19 cellular contexts compared by ENCODE assay signal in genomic region chr3:64740232-64740631, GRCh38. TPM values are rescaled to one million over a fixed set of nuclear protein-coding genes. Genes with fewer than 3 reads are reported as not detected.
DNase-seq lines count a peak whose midpoint lies in the region; ATAC-seq, FAIRE-seq and TF ChIP-seq lines count a peak whose summit lies in the region.
"Had no signal": no experiment of that assay in that cellular context is flagged by ENCODE, and none has a peak within 500 bp of the region (broad histone marks: within the 10 kb centered on the region; RNA-seq: fewer than 3 reads in every experiment).

No MANE protein-coding gene starts in this region.

- no peak for FAIRE-seq in HepG2 (lab: Jason Lieb, UNC)
- FAIRE-seq: keratinocyte had no signal

- H3K79me2 ChIP-seq in HepG2 (ENCODE audit: insufficient read depth, low read length), result no peaks in the 10 kb centered on the region

- no peak overlapping the region for H3K27ac Mint-ChIP-seq in stimulated activated naive CD8-positive, alpha-beta T cell treated with anti-CD3 and anti-CD28 coated beads, Interleukin-15, amount 100 ng/mL, for 72 hours
- H3K27ac Mint-ChIP-seq: activated T-helper 1 cell treated with anti-CD3 and anti-CD28 coated beads, Interleukin-12 subunit alpha, Interleukin-12 subunit beta, Interleukin-2, Interleukin-4 antibody, amounts not matched to agents 30 ng/mL and 10 ng/mL and 1 ng/mL, durations not matched to agents 14 hours and 24 hours and 36 hours; natural killer cell treated with Interleukin-12 subunit alpha and Interleukin-12 subunit beta and Interleukin-15 and Interleukin-18, amount 100 ng/mL, for 72 hours had no signal

- no peak overlapping the region for H3K4me2 ChIP-seq in HepG2 (ENCODE audit: low read depth, low read length)

- H3K4me3 ChIP-seq in HepG2 (replicated peaks in 1 of 3; ENCODE audit: insufficient read depth in 1 of 3, low read depth in 2 of 3, low read length in 3 of 3) (no peak overlapping the region), right lobe of liver (no peak overlapping the region)
- H3K4me3 ChIP-seq: upper lobe of left lung had no signal

- WGBS in HepG2 (ENCODE audit: low lambda C conversion rate), result 0% methylated on average over 3 of the region's 5 CpGs
- WGBS in right lobe of liver (ENCODE audit: insufficient coverage, low coverage, low lambda C conversion rate, missing lambda C conversion rate), result 59% methylated on average over 5 of the region's 5 CpGs

- H3K36me3 ChIP-seq in HepG2 (replicated peaks in 1 of 2; ENCODE audit: control insufficient read depth in 1 of 2, insufficient read depth in 2 of 2, low read length in 2 of 2), result no peaks in the 10 kb centered on the region
- H3K36me3 ChIP-seq in right lobe of liver, result no peaks in the 10 kb centered on the region
- H3K36me3 ChIP-seq: upper lobe of left lung had no signal

- peak; percentile 69 for ATAC-seq in HepG2
- ATAC-seq in right lobe of liver, result no peak
- ATAC-seq in stimulated activated naive CD8-positive, alpha-beta T cell treated with anti-CD3 and anti-CD28 coated beads, Interleukin-15, amount 100 ng/mL, for 72 hours, result no peak
- ATAC-seq: natural killer cell treated with Interleukin-12 subunit alpha and Interleukin-12 subunit beta and Interleukin-15 and Interleukin-18, amount 100 ng/mL, for 72 hours had no signal

- TF ChIP-seq EP300 in HepG2 (IDR thresholded peaks at IDR 0.05; ENCODE audit: low read depth in 2 of 2, low read length in 2 of 2) (no peak), HepG2 (CRISPR knock-in tag; IDR thresholded peaks at IDR 0.05; ENCODE audit: borderline replicate concordance) (no peak)

- no TSS peak for BruUV-seq in HepG2 (replicated peaks; lab: Mats Ljungman, UMichigan)

- CTCF ChIA-PET in HepG2 (lab: Yijun Ruan, JAX; ENCODE audit: low intra/inter-chr PET ratio, low total read pairs), result no interaction called here

- H4K20me1 ChIP-seq in HepG2 (ENCODE audit: insufficient read depth, low read length), result no peaks in the 10 kb centered on the region

- H3K4me3 Mint-ChIP-seq in stimulated activated naive CD8-positive, alpha-beta T cell treated with anti-CD3 and anti-CD28 coated beads, Interleukin-15, amount 100 ng/mL, for 72 hours, result no peak overlapping the region
- H3K4me3 Mint-ChIP-seq: activated T-helper 1 cell treated with anti-CD3 and anti-CD28 coated beads, Interleukin-12 subunit alpha, Interleukin-12 subunit beta, Interleukin-2, Interleukin-4 antibody, amounts not matched to agents 30 ng/mL and 10 ng/mL and 1 ng/mL, durations not matched to agents 14 hours and 24 hours and 36 hours; natural killer cell treated with Interleukin-12 subunit alpha and Interleukin-12 subunit beta and Interleukin-15 and Interleukin-18, amount 100 ng/mL, for 72 hours had no signal

- no peaks in the 10 kb centered on the region for H3K4me1 Mint-ChIP-seq in stimulated activated naive CD8-positive, alpha-beta T cell treated with anti-CD3 and anti-CD28 coated beads, Interleukin-15, amount 100 ng/mL, for 72 hours

- DNase-seq in HepG2 (ENCODE audit: low spot score) (peak; percentile 12), right lobe of liver (no peak), fibroblast of peridontal ligament (ENCODE audit: extremely low read depth) (peak; percentile 51), non-pigmented ciliary epithelial cell (ENCODE audit: low read depth) (peak; percentile 38), AML-193 (lab: John Stamatoyannopoulos, UW) (no peak), NCI-H1930 (lab: John Stamatoyannopoulos, UW) (no peak), SW480 (ENCODE audit: low spot score) (no peak)
- no peak for DNase-seq in stimulated activated naive CD8-positive, alpha-beta T cell treated with anti-CD3 and anti-CD28 coated beads, Interleukin-15, amount 100 ng/mL, for 72 hours
- DNase-seq: ACHN, caudate nucleus, DMS 273 treated with DMSO at 0.1 percent for 48 hours, KG1, NCI-H187, SHP77, T1000, upper lobe of left lung had no signal

- no peak overlapping the region for H3K9ac ChIP-seq in HepG2 (ENCODE audit: insufficient read depth, low read depth, low read length)

- POLR2A ChIA-PET in HepG2 (lab: Yijun Ruan, JAX), result no interaction called here

- no peak overlapping the region for H2AFZ ChIP-seq in HepG2 (ENCODE audit: low read length)

- TF ChIP-seq CTCF in HepG2 (CRISPR knock-in tag; IDR thresholded peaks at IDR 0.05), result no peak
- TF ChIP-seq CTCF in right lobe of liver (IDR thresholded peaks at IDR 0.05), result no peak

- no peak for TF ChIP-seq RAD21 in HepG2 (CRISPR knock-in tag; IDR thresholded peaks at IDR 0.05)

- H3K27ac ChIP-seq in HepG2 (ENCODE audit: extremely low read length, insufficient read depth, low read length) (no peak overlapping the region), right lobe of liver (no peak overlapping the region)
- H3K27ac ChIP-seq: upper lobe of left lung had no signal

- H3K27me3 ChIP-seq in HepG2 (ENCODE audit: control insufficient read depth in 1 of 2, insufficient read depth in 2 of 2, low read length in 2 of 2) (no peaks in the 10 kb centered on the region), right lobe of liver (no peaks in the 10 kb centered on the region)
- H3K27me3 ChIP-seq: upper lobe of left lung had no signal

- intact Hi-C loops in HepG2 (cut with micrococcal nuclease; ENCODE audit: unreplicated experiment), result no loop called here
- intact Hi-C loops in right lobe of liver (cut with DNase I), result no loop called here

- TF ChIP-seq POLR2A in HepG2 (IDR thresholded peaks at IDR 0.05; ENCODE audit: insufficient read depth in 1 of 2, low read depth in 2 of 2, low read length in 2 of 2) (no peak), right lobe of liver (IDR thresholded peaks at IDR 0.05) (no peak)

- in situ Hi-C loops in HepG2 (cut with HindIII; ENCODE audit: extremely low pct_ligation_motif_present, low pct_unique_long_range_greater_than_20kb), result no loop called here

- no peaks in the 10 kb centered on the region for H3K27me3 Mint-ChIP-seq in stimulated activated naive CD8-positive, alpha-beta T cell treated with anti-CD3 and anti-CD28 coated beads, Interleukin-15, amount 100 ng/mL, for 72 hours
- H3K27me3 Mint-ChIP-seq: natural killer cell treated with Interleukin-12 subunit alpha and Interleukin-12 subunit beta and Interleukin-15 and Interleukin-18, amount 100 ng/mL, for 72 hours had no signal

- no peaks in the 10 kb centered on the region for H3K9me3 Mint-ChIP-seq in stimulated activated naive CD8-positive, alpha-beta T cell treated with anti-CD3 and anti-CD28 coated beads, Interleukin-15, amount 100 ng/mL, for 72 hours

- H3K9me3 ChIP-seq in HepG2 (ENCODE audit: low read length), result no peaks in the 10 kb centered on the region
- no peaks in the 10 kb centered on the region for H3K9me3 ChIP-seq in right lobe of liver
- H3K9me3 ChIP-seq: upper lobe of left lung had no signal

- H3K4me1 ChIP-seq in HepG2 (ENCODE audit: insufficient read depth, low read length), result 0 out of 2 replicates have a peak, but pooled peaks cover 8% of the 10 kb centered on the region
- no peaks in the 10 kb centered on the region for H3K4me1 ChIP-seq in right lobe of liver

TF ChIP-seq in HepG2, 621 proteins besides CTCF, POLR2A, EP300 and RAD21:
- TF ChIP-seq MAFF (IDR thresholded peaks at IDR 0.05; ENCODE audit: low read depth, low read length), result 0 out of 2 replicates have a peak, but pooled peaks have one; percentile 24
- TF ChIP-seq TCF7 (IDR thresholded peaks at IDR 0.05; ENCODE audit: low read depth), result no peak
- TF ChIP-seq MAFK (conservative IDR thresholded peaks at IDR 0.05 in 1 of 2, IDR thresholded peaks at IDR 0.05 in 1 of 2; ENCODE audit: low read length in 2 of 2), result 0 out of 4 replicates have a peak, but pooled peaks of 1 of the 2 experiments have one; percentile 9
- TF ChIP-seq FOSL2 (CRISPR knock-in tag; IDR thresholded peaks at IDR 0.05), result 0 out of 2 replicates have a peak, but pooled peaks have one; percentile 7
- TF ChIP-seq ZMYM2 (CRISPR knock-in tag; IDR thresholded peaks at IDR 0.05), result no peak

RNA-seq across cellular contexts. Expression of gene ADAMTS9, which starts 52.4 kb away (rescaled TPM):
- total RNA-seq in HepG2 (2016; rRNA removed; fragmentation: Illumina TruSeq; extraction: Trizol) (0.02 TPM in 1 of 2 replicates, not detected in the other), right lobe of liver (1 to 10 TPM; 1.1 to 9.9 (median 3.5) TPM)
- not detected in 2 replicates for total RNA-seq in HepG2 (2016; cell fraction: cytosol; rRNA removed; fragmentation: Illumina TruSeq; extraction: Trizol; ENCODE audit: low read depth)
- 0.06 TPM in 1 of 2 replicates, not detected in the other for total RNA-seq in HepG2 (2016; cell fraction: insoluble cytoplasmic fraction; rRNA removed; fragmentation: Illumina TruSeq; extraction: Trizol)
- total RNA-seq in HepG2 (2016; cell fraction: membrane; rRNA removed; fragmentation: Illumina TruSeq; extraction: Trizol), result not detected in 2 replicates
- 0.12 TPM in 1 of 2 replicates, not detected in the other for total RNA-seq in HepG2 (2016; cell fraction: nucleus; rRNA removed; fragmentation: Illumina TruSeq; extraction: Trizol)
- polyA plus RNA-seq in HepG2 (2011; rRNA removed), result 0.09 TPM in 1 of 2 replicates, not detected in the other
- 0.01 TPM in 1 of 2 replicates, not detected in the other for polyA plus RNA-seq in HepG2 (2011; cell fraction: cytosol; rRNA removed)
- 0.02 and 0.05 TPM in 2 replicates for polyA plus RNA-seq in HepG2 (2011; cell fraction: nucleus; rRNA removed)
- polyA plus RNA-seq in HepG2 (2012), result 0.08 TPM in 1 of 2 replicates, not detected in the other
- not detected in 2 replicates for polyA plus RNA-seq in HepG2 (2016; cell fraction: cytosol; fragmentation: Illumina TruSeq; extraction: Trizol; ENCODE audit: low read depth)
- not detected in 2 replicates for polyA plus RNA-seq in HepG2 (2016; cell fraction: insoluble cytoplasmic fraction; fragmentation: Illumina TruSeq; extraction: Trizol; ENCODE audit: low read depth)
- polyA plus RNA-seq in HepG2 (2016; cell fraction: membrane; fragmentation: Illumina TruSeq; extraction: Trizol; ENCODE audit: low read depth), result not detected in 2 replicates
- not detected in 2 replicates for polyA plus RNA-seq in HepG2 (2016; cell fraction: nucleus; fragmentation: Illumina TruSeq; extraction: Trizol; ENCODE audit: insufficient read depth, low read depth)
- not detected in 2 replicates for polyA minus RNA-seq in HepG2 (2011; rRNA and poly(A)+ RNA removed; ENCODE audit: low replicate concordance)
- not detected in 2 replicates for polyA minus RNA-seq in HepG2 (2011; cell fraction: cytosol; rRNA and poly(A)+ RNA removed)
- 0.13 and 0.25 TPM in 2 replicates for polyA minus RNA-seq in HepG2 (2011; cell fraction: nucleus; rRNA and poly(A)+ RNA removed)
- total RNA-seq: activated T-helper 1 cell treated with anti-CD3 and anti-CD28 coated beads, Interleukin-12 subunit alpha, Interleukin-12 subunit beta, Interleukin-2, Interleukin-4 antibody, amounts not matched to agents 30 ng/mL and 10 ng/mL and 1 ng/mL, durations not matched to agents 14 hours and 24 hours and 36 hours; natural killer cell treated with Interleukin-12 subunit alpha and Interleukin-12 subunit beta and Interleukin-15 and Interleukin-18, amount 100 ng/mL, for 72 hours had no signal

Comparison
In these comparisons a context has a peak if more than half of its experiments do, and no peak if none do; other contexts are left out.
1. DNase-seq: peak in HepG2 (single experiment), fibroblast of peridontal ligament (single experiment) and non-pigmented ciliary epithelial cell (single experiment); none in right lobe of liver (0 of 3), AML-193 (0 of 2), NCI-H1930 (0 of 2), stimulated activated naive CD8-positive, alpha-beta T cell treated with anti-CD3 and anti-CD28 coated beads, Interleukin-15, amount 100 ng/mL, for 72 hours (0 of 2) and SW480 (single experiment).